In the genomic region with DNA sequence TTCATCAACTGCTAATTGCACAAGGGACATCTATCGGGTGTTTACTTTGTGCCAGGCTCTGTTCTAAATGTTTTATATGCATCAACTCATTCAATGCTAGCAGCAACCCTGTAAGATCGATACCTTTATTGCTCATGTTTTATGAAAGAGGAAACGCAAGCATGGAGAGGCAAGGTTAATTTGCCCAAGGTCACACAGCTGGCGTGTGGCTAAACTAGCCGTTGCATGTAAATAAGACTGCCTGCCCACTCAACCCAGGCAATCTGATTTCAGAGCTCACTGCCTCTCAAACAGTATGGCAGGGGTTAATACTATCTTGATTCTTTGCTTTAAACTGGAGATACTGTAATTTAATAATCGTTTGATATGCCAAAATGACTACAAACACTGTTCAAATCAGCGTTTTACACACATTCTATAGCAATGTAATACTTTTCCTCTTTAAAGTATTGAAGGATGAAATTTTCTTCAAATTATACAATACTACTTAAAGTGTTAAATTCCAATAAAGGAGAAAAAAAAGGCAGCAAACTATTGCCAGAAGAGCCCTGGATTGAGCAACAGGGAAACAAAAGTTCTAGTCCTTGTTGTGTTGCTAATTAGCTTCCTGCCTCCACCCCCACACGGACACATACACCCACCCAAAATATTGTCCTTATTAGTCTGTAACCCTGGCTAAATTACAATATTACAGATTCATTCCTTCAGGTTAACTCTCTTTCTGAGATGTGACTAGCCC, we compare ENCODE assay signal across 1 cellular context.
TF ChIP-seq lines count a peak whose summit lies in the region.

No MANE protein-coding gene starts in this region.

TF ChIP-seq in SK-N-SH, 30 proteins besides CTCF, POLR2A, EP300 and RAD21:
- TF ChIP-seq RXRA (IDR thresholded peaks at IDR 0.05; ENCODE audit: borderline replicate concordance, low read depth) (no peak), CHD2 (IDR thresholded peaks at IDR 0.05; ENCODE audit: low read length, partially characterized antibody) (no peak), NRF1 (IDR thresholded peaks at IDR 0.05; ENCODE audit: low read depth, low read length) (no peak), JUND (IDR thresholded peaks at IDR 0.05) (no peak), FOSL2 (IDR thresholded peaks at IDR 0.05; ENCODE audit: borderline replicate concordance, low read depth) (no peak), ELF1 (IDR thresholded peaks at IDR 0.05) (no peak), USF2 (IDR thresholded peaks at IDR 0.05; ENCODE audit: borderline replicate concordance, low read depth, low read length) (no peak), EZH2phosphoT487 (IDR thresholded peaks at IDR 0.05; ENCODE audit: borderline replicate concordance, low read depth) (no peak), MXI1 (IDR thresholded peaks at IDR 0.05; ENCODE audit: low read depth, low read length) (no peak), SIN3A (IDR thresholded peaks at IDR 0.05; ENCODE audit: borderline replicate concordance, low read depth, low read length) (no peak)
- TF ChIP-seq, protein P1, sequence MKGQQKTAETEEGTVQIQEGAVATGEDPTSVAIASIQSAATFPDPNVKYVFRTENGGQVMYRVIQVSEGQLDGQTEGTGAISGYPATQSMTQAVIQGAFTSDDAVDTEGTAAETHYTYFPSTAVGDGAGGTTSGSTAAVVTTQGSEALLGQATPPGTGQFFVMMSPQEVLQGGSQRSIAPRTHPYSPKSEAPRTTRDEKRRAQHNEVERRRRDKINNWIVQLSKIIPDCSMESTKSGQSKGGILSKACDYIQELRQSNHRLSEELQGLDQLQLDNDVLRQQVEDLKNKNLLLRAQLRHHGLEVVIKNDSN (IDR thresholded peaks at IDR 0.05; ENCODE audit: borderline replicate concordance, low read depth) = no peak
